In genomic region chr10:22415072-22415471, GRCh38 we compare ENCODE assay signal across 22 cellular contexts.
"Had no signal": no experiment of that assay in that cellular context is flagged by ENCODE, and none has a peak within 500 bp of the region (broad histone marks: within the 10 kb centered on the region; RNA-seq: fewer than 3 reads in every experiment).

No MANE protein-coding gene starts in this region.

- H3K4me2 ChIP-seq: KMS-11 had no signal

- FAIRE-seq: HepG2 had no signal

- H3K27me3 ChIP-seq: SJCRH30 had no signal

- H3K9ac ChIP-seq: KMS-11 had no signal

- H3K36me3 ChIP-seq: SJCRH30 had no signal

- DNase-seq: IMR-90; Kasumi-1; MM.1S; NCI-H1092 treated with DMSO at 0.1 percent for 48 hours; NCI-H146; NCI-H1694 treated with DMSO at 0.1 percent for 48 hours; NCI-H1930; NCI-H2081; NCI-H2107; NCI-H2227 treated with DMSO at 0.1 percent for 48 hours; NCI-H524 treated with DMSO at 0.1 percent for 48 hours; NCI-H69; NCI-H774; NK-92 treated with Interleukin-12 subunit alpha and Interleukin-12 subunit beta, amount 100 ng/mL, for 24 hours; PC-3; SHP77 treated with DMSO at 0.1 percent for 48 hours; SJCRH30 had no signal

- ATAC-seq: HepG2, Panc1, PC-3, Right ventricle myocardium inferior, SK-N-SH treated with all-trans-retinoic acid at 6 μM for 48 hours had no signal

- H3K27ac ChIP-seq: KMS-11, SJCRH30 had no signal

- H3K4me3 ChIP-seq: SJCRH30 had no signal

- H3K9me3 ChIP-seq: SJCRH30 had no signal

- H3K4me1 ChIP-seq: SJCRH30 had no signal
